ENCODE assay signal across 8 cellular contexts in genomic region chr3:69052567-69052898, GRCh38. TPM values are rescaled to one million over a fixed set of nuclear protein-coding genes. Genes with fewer than 3 reads are reported as not detected.
DNase-seq lines count a peak whose midpoint lies in the region; TF ChIP-seq lines count a peak whose summit lies in the region.

No MANE protein-coding gene starts in this region.

- peak overlapping the region; percentile 62; the same call in 1 of the 2 replicates for H3K27ac ChIP-seq in SJCRH30

- peak overlapping the region; percentile 97 for H3K4me3 Mint-ChIP-seq in activated naive CD4-positive, alpha-beta T cell treated with anti-CD3 and anti-CD28 coated beads for 36 hours

- no peaks in the 10 kb centered on the region for H3K27me3 Mint-ChIP-seq in activated naive CD4-positive, alpha-beta T cell treated with anti-CD3 and anti-CD28 coated beads for 36 hours (ENCODE audit: low read depth)

- intact Hi-C loops in activated naive CD4-positive, alpha-beta T cell treated with anti-CD3 and anti-CD28 coated beads for 36 hours (cut with micrococcal nuclease): loop anchor here (1.0 to 2.0 kb wide), 5 partner anchors 13 to 39 kb away; partner anchors contain the start of genes ARL6IP5, EOGT and UBA3

- H3K9me3 Mint-ChIP-seq in activated naive CD4-positive, alpha-beta T cell treated with anti-CD3 and anti-CD28 coated beads for 36 hours: no peaks in the 10 kb centered on the region

- DNase-seq in activated naive CD4-positive, alpha-beta T cell treated with anti-CD3 and anti-CD28 coated beads for 36 hours: no peak
- DNase-seq in activated naive CD4-positive, alpha-beta T cell treated with Interleukin-2 at 50 U/mL for 16 hours: no peak
- DNase-seq in SJCRH30: no peak
- no peak for DNase-seq in fibroblast of villous mesenchyme (ENCODE audit: low read depth)
- no peak for DNase-seq in SKM-1 treated with dmso at 0.1 percent for 144 hours (lab: John Stamatoyannopoulos, UW; ENCODE audit: unreplicated experiment)
- DNase-seq in DMS153 treated with DMSO at 0.1 percent for 48 hours (lab: John Stamatoyannopoulos, UW; ENCODE audit: unreplicated experiment): no peak
- DNase-seq in SW 1271 (lab: John Stamatoyannopoulos, UW): no peak

- H3K4me1 Mint-ChIP-seq in activated naive CD4-positive, alpha-beta T cell treated with anti-CD3 and anti-CD28 coated beads for 36 hours (ENCODE audit: low read depth): peaks cover 37% of the 10 kb centered on the region

- peak overlapping the region; percentile 94 for H3K9ac ChIP-seq in skeletal muscle satellite cell (ENCODE audit: low read depth, low read length)

- H3K36me3 ChIP-seq in SJCRH30: peaks cover 12% of the 10 kb centered on the region
- peaks cover 49% of the 10 kb centered on the region for H3K36me3 ChIP-seq in skeletal muscle satellite cell (ENCODE audit: insufficient read depth, low read length)

- no peak for TF ChIP-seq CTCF in fibroblast of villous mesenchyme (IDR thresholded peaks at IDR 0.05; ENCODE audit: insufficient read depth, low read depth, low read length)

- no peaks in the 10 kb centered on the region for H3K9me3 ChIP-seq in SJCRH30 (replicated peaks)
- H3K9me3 ChIP-seq in skeletal muscle satellite cell (replicated peaks; ENCODE audit: low read length): no peaks in the 10 kb centered on the region

- H3K4me1 ChIP-seq in SJCRH30: 0 out of 2 replicates have a peak, but pooled peaks cover 4% of the 10 kb centered on the region
- H3K4me1 ChIP-seq in skeletal muscle satellite cell (ENCODE audit: control insufficient read depth, insufficient read depth, low read length): peaks cover 13% of the 10 kb centered on the region

- H3K27ac Mint-ChIP-seq in activated naive CD4-positive, alpha-beta T cell treated with anti-CD3 and anti-CD28 coated beads for 36 hours: peak overlapping the region; percentile 94

- peaks cover 27% of the 10 kb centered on the region for H3K36me3 Mint-ChIP-seq in activated naive CD4-positive, alpha-beta T cell treated with anti-CD3 and anti-CD28 coated beads for 36 hours (ENCODE audit: low read depth)

- no peaks in the 10 kb centered on the region for H3K27me3 ChIP-seq in SJCRH30
- no peaks in the 10 kb centered on the region for H3K27me3 ChIP-seq in skeletal muscle satellite cell (ENCODE audit: control insufficient read depth, insufficient read depth, low read length)

- H3K4me3 ChIP-seq in SJCRH30 (peak overlapping the region; percentile 90), fibroblast of villous mesenchyme (ENCODE audit: low read depth, low read length) (peak overlapping the region; percentile 75), skeletal muscle satellite cell (ENCODE audit: low read length) (peak overlapping the region; percentile 89)

- peak overlapping the region; percentile 88 for H3K4me2 ChIP-seq in skeletal muscle satellite cell (ENCODE audit: low read length)

- CTCF ChIA-PET in activated naive CD4-positive, alpha-beta T cell treated with anti-CD3 and anti-CD28 coated beads for 36 hours (lab: Charles Lee): interaction anchor here (1.0 to 1.3 kb wide), 2 partner anchors 11 to 68 kb away, joined by 3 to 4 read pairs; no protein-coding TSS in a partner anchor

RNA-seq across cellular contexts. Expression of gene TMF1, which starts 0.4 kb away (rescaled TPM):
- 10 to 100 TPM; 23.3 to 25.2 TPM for total RNA-seq in activated naive CD4-positive, alpha-beta T cell treated with anti-CD3 and anti-CD28 coated beads for 36 hours
- 9.5 and 12.7 TPM in 2 replicates for total RNA-seq in SJCRH30 (2014; rRNA removed; shearing (Covaris generic))
- total RNA-seq in fibroblast of villous mesenchyme: 45.1 and 49.2 TPM in 2 replicates
- total RNA-seq in skeletal muscle satellite cell (2012; rRNA removed): 28.8 and 32.2 TPM in 2 replicates

RNA-seq across cellular contexts. Expression of gene UBA3, which starts 27.6 kb away (rescaled TPM):
- total RNA-seq in activated naive CD4-positive, alpha-beta T cell treated with anti-CD3 and anti-CD28 coated beads for 36 hours: 10 to 100 TPM; 65.7 to 66.0 TPM
- 41.0 and 48.4 TPM in 2 replicates for total RNA-seq in SJCRH30 (2014; rRNA removed; shearing (Covaris generic))
- total RNA-seq in fibroblast of villous mesenchyme: 82.1 and 92.0 TPM in 2 replicates
- total RNA-seq in skeletal muscle satellite cell (2012; rRNA removed): 44.1 and 56.8 TPM in 2 replicates

RNA-seq across cellular contexts. Expression of gene ARL6IP5, which starts 32.2 kb away (rescaled TPM):
- 10 to 100 TPM; 66.4 to 71.5 TPM for total RNA-seq in activated naive CD4-positive, alpha-beta T cell treated with anti-CD3 and anti-CD28 coated beads for 36 hours
- total RNA-seq in SJCRH30 (2014; rRNA removed; shearing (Covaris generic)): 29.4 and 30.5 TPM in 2 replicates
- total RNA-seq in fibroblast of villous mesenchyme: 53.1 and 89.4 TPM in 2 replicates
- total RNA-seq in skeletal muscle satellite cell (2012; rRNA removed): 69.2 and 73.0 TPM in 2 replicates

RNA-seq across cellular contexts. Expression of gene EOGT, which starts 39.0 kb away (rescaled TPM):
- total RNA-seq in activated naive CD4-positive, alpha-beta T cell treated with anti-CD3 and anti-CD28 coated beads for 36 hours: 1 to 10 TPM; 4.8 TPM
- 8.0 and 11.7 TPM in 2 replicates for total RNA-seq in SJCRH30 (2014; rRNA removed; shearing (Covaris generic))
- 64.1 and 68.2 TPM in 2 replicates for total RNA-seq in fibroblast of villous mesenchyme
- total RNA-seq in skeletal muscle satellite cell (2012; rRNA removed): 21.3 and 22.5 TPM in 2 replicates
